8 cellular contexts compared by ENCODE assay signal in genomic region chr1:156500847-156501686, GRCh38. TPM values are rescaled to one million over a fixed set of nuclear protein-coding genes. Genes with fewer than 3 reads are reported as not detected.
DNase-seq lines count a peak whose midpoint lies in the region; ATAC-seq and TF ChIP-seq lines count a peak whose summit lies in the region.

No MANE protein-coding gene starts in this region.

- H3K9me3 Mint-ChIP-seq in activated CD4-positive, alpha-beta T cell treated with anti-CD3 and anti-CD28 coated beads, Interleukin-2, amount 10 ng/mL, durations not matched to agents 24 days and 14 days, result no peaks in the 10 kb centered on the region

- no peaks in the 10 kb centered on the region for H3K9me3 ChIP-seq in BLaER1 treated with 17β-estradiol and CSF1 and Interleukin-3, amounts not matched to agents 10 nM and 100 nM (replicated peaks in 1 of 11)
- H3K9me3 ChIP-seq in left lung, result no peaks in the 10 kb centered on the region

- peak; percentile 98 to 99 for DNase-seq in NCI-H526 (lab: John Stamatoyannopoulos, UW)
- DNase-seq in activated CD4-positive, alpha-beta T cell treated with anti-CD3 and anti-CD28 coated beads, Interleukin-2, amount 10 ng/mL, durations not matched to agents 24 days and 14 days, result peak; percentile 97
- peak; percentile 95 for DNase-seq in coronary artery (ENCODE audit: low spot score)
- DNase-seq in left lung, result peak; percentile 95 to 97
- peak; percentile 88 for DNase-seq in stimulated activated CD4-positive, alpha-beta T cell treated with anti-CD3 and anti-CD28 coated beads, Interleukin-2, amount 100 ng/mL, for 4 hours (ENCODE audit: low read depth)

- H3K27ac Mint-ChIP-seq in activated CD4-positive, alpha-beta T cell treated with anti-CD3 and anti-CD28 coated beads, Interleukin-2, amount 10 ng/mL, durations not matched to agents 24 days and 14 days, result peak overlapping the region; percentile 96

- no peaks in the 10 kb centered on the region for H3K27me3 Mint-ChIP-seq in activated CD4-positive, alpha-beta T cell treated with anti-CD3 and anti-CD28 coated beads, Interleukin-2, amount 10 ng/mL, durations not matched to agents 24 days and 14 days

- H3K4me1 Mint-ChIP-seq in activated CD4-positive, alpha-beta T cell treated with anti-CD3 and anti-CD28 coated beads, Interleukin-2, amount 10 ng/mL, durations not matched to agents 24 days and 14 days, result peaks cover 66% of the 10 kb centered on the region

- H3K4me3 Mint-ChIP-seq in activated CD4-positive, alpha-beta T cell treated with anti-CD3 and anti-CD28 coated beads, Interleukin-2, amount 10 ng/mL, durations not matched to agents 24 days and 14 days, result peak overlapping the region; percentile 91

- H4K20me1 ChIP-seq in BLaER1 treated with 17β-estradiol and CSF1 and Interleukin-3, amounts not matched to agents 10 nM and 100 nM, result peaks cover 35 to 43% (median 41%) of the 10 kb centered on the region in 11 experiments

- H3K27me3 ChIP-seq in BLaER1 treated with 17β-estradiol and CSF1 and Interleukin-3, amounts not matched to agents 10 nM and 100 nM, result no peaks in the 10 kb centered on the region
- H3K27me3 ChIP-seq in left lung, result no peaks in the 10 kb centered on the region

- peaks cover 15% of the 10 kb centered on the region for H3K36me3 Mint-ChIP-seq in activated CD4-positive, alpha-beta T cell treated with anti-CD3 and anti-CD28 coated beads, Interleukin-2, amount 10 ng/mL, durations not matched to agents 24 days and 14 days (ENCODE audit: low read depth)

- H3K27ac ChIP-seq in BLaER1 treated with 17β-estradiol and CSF1 and Interleukin-3, amounts not matched to agents 10 nM and 100 nM, result peak overlapping the region; percentile 95 to 100 (median 99)
- H3K27ac ChIP-seq in coronary artery (peak overlapping the region; percentile 97 to 100), left lung (peak overlapping the region; percentile 98 to 100)

- TF ChIP-seq CTCF in coronary artery (IDR thresholded peaks at IDR 0.05) (no peak), left lung (IDR thresholded peaks at IDR 0.05) (peak in 1 of 2 donors; percentile 23)

- H3K4me2 ChIP-seq in BLaER1 treated with 17β-estradiol and CSF1 and Interleukin-3, amounts not matched to agents 10 nM and 100 nM, result peak overlapping the region; percentile 86 to 98 (median 94)

- peaks cover 0 to 32% (median 24%) of the 10 kb centered on the region in 11 experiments; a peak in 15 of 22 replicates for H3K36me3 ChIP-seq in BLaER1 treated with 17β-estradiol and CSF1 and Interleukin-3, amounts not matched to agents 10 nM and 100 nM
- H3K36me3 ChIP-seq in left lung, result no peaks in the 10 kb centered on the region

- intact Hi-C loops in activated CD4-positive, alpha-beta T cell treated with anti-CD3 and anti-CD28 coated beads, Interleukin-2, amount 10 ng/mL, durations not matched to agents 24 days and 14 days (cut with micrococcal nuclease), result loop anchor here (1.0 to 10.0 kb wide), 10 partner anchors 13 to 1526 kb away; partner anchors contain the start of genes CCT3, CKS1B, IQGAP3 and LAMTOR2
- intact Hi-C loops in left lung (cut with DNase I), result no loop called here

- ATAC-seq in GM19328 (IDR thresholded peaks at IDR 0.05; ENCODE audit: unreplicated experiment), result peak; percentile 42
- ATAC-seq in HG03469 (IDR thresholded peaks at IDR 0.05; ENCODE audit: unreplicated experiment), result peak; percentile 25
- peak; percentile 81 for ATAC-seq in left lung

- peak overlapping the region; percentile 93 to 100 (median 98) for H3K9ac ChIP-seq in BLaER1 treated with 17β-estradiol and CSF1 and Interleukin-3, amounts not matched to agents 10 nM and 100 nM

- H3K4me1 ChIP-seq in BLaER1 treated with 17β-estradiol and CSF1 and Interleukin-3, amounts not matched to agents 10 nM and 100 nM, result peaks cover 63 to 67% (median 65%) of the 10 kb centered on the region in 10 experiments
- H3K4me1 ChIP-seq in left lung, result peaks cover 61 to 80% of the 10 kb centered on the region in 2 donors

- H3K4me3 ChIP-seq in BLaER1 treated with 17β-estradiol and CSF1 and Interleukin-3, amounts not matched to agents 10 nM and 100 nM, result peak overlapping the region; percentile 89 to 99 (median 98)
- H3K4me3 ChIP-seq in coronary artery (peak overlapping the region; percentile 99), left lung (peak overlapping the region; percentile 78 to 99)

RNA-seq across cellular contexts. Expression of gene MEF2D, which starts 0.5 kb away (rescaled TPM):
- total RNA-seq in activated CD4-positive, alpha-beta T cell treated with anti-CD3 and anti-CD28 coated beads, Interleukin-2, amount 10 ng/mL, durations not matched to agents 24 days and 14 days, result 29.7 and 29.8 TPM in 2 replicates
- total RNA-seq in left lung, result 10 to 100 TPM; 45.4 to 52.8 TPM

Comparison
In these comparisons a context has a peak if more than half of its experiments do, and no peak if none do; other contexts are left out.
1. Peak in every context shown above with its lines: DNase-seq, ATAC-seq, H3K4me3 ChIP-seq and H3K27ac ChIP-seq.
2. ATAC-seq: peak in every context shown above with its lines; median percentile 81 in left lung; 42 in GM19328; 25 in HG03469.